8 cellular contexts compared by ENCODE assay signal in genomic region chr2:160493227-160494028, GRCh38. TPM values are rescaled to one million over a fixed set of nuclear protein-coding genes. Genes with fewer than 3 reads are reported as not detected.
DNase-seq lines count a peak whose midpoint lies in the region; ATAC-seq and TF ChIP-seq lines count a peak whose summit lies in the region.

Gene RBMS1 (minus strand): TSS chr2:160493807. CDS start chr2:160493363, 444 bp downstream.

- TF ChIP-seq POLR2A in adrenal gland (IDR thresholded peaks at IDR 0.05), result peak in 1 of 2 donors; percentile 19

- no peak for TF ChIP-seq CTCF in adrenal gland (IDR thresholded peaks at IDR 0.05)

- DNase-seq in EH (ENCODE audit: low read depth) (peak; percentile 67), SW480 (ENCODE audit: low spot score) (peak; percentile 75), adrenal gland (peak; percentile 44 to 71 (median 58)), left cardiac atrium (peak; percentile 75), pulmonary artery endothelial cell (ENCODE audit: low read depth, low spot score) (no peak), aorta (peak; percentile 69 to 87)

- H3K27me3 ChIP-seq in HUES6 (ENCODE audit: control insufficient read depth, insufficient read depth, low read length), result no peaks in the 10 kb centered on the region
- H3K27me3 ChIP-seq in adrenal gland, result no peaks in the 10 kb centered on the region
- no peaks in the 10 kb centered on the region for H3K27me3 ChIP-seq in aorta (ENCODE audit: control insufficient read depth in 1 of 2, insufficient read depth in 2 of 2, low read length in 1 of 2)

- H3K9me3 ChIP-seq in HUES6 (ENCODE audit: control insufficient read depth, insufficient read depth, low read depth, low read length) (no peaks in the 10 kb centered on the region), adrenal gland (replicated peaks in 1 of 3) (no peaks in the 10 kb centered on the region), aorta (ENCODE audit: control insufficient read depth, low read length) (no peaks in the 10 kb centered on the region)

- ATAC-seq in left cardiac atrium (peak; percentile 72 to 82), aorta (ENCODE audit: low FRiP score) (peak; percentile 73), HG03175 (IDR thresholded peaks at IDR 0.05; ENCODE audit: unreplicated experiment) (no peak)

- H3K9ac ChIP-seq in HUES6 (ENCODE audit: low read length), result peak within 1 kb of the TSS; percentile 78

- WGBS in adrenal gland, 4 donors, result 0 to 1% (median 1%) methylated on average over 29 to 65 of the region's 66 CpGs
- WGBS in aorta, 2 donors, result 1% methylated on average over 50 to 66 of the region's 66 CpGs

- no peaks in the 10 kb centered on the region for H3K36me3 ChIP-seq in HUES6 (ENCODE audit: control insufficient read depth, insufficient read depth, low read length)
- no peaks in the 10 kb centered on the region for H3K36me3 ChIP-seq in adrenal gland (replicated peaks in 1 of 2)
- H3K36me3 ChIP-seq in aorta (ENCODE audit: control insufficient read depth in 1 of 2, insufficient read depth in 2 of 2, low read length in 1 of 2), result no peaks in the 10 kb centered on the region

- H3K4me3 ChIP-seq in HUES6 (ENCODE audit: low read depth, low read length) (peak within 1 kb of the TSS; percentile 89), adrenal gland (peak within 1 kb of the TSS; percentile 43 to 99 (median 81)), aorta (ENCODE audit: low read length in 2 of 2) (peak within 1 kb of the TSS; percentile 44 to 75)

- intact Hi-C loops in adrenal gland (cut with DNase I) (no loop called here), left cardiac atrium (cut with DNase I) (loop anchor here (5.0 to 10.0 kb wide), 2 partner anchors 61 to 169 kb away; no protein-coding TSS in a partner anchor), aorta (cut with DNase I) (loop anchor here (1.0 to 10.0 kb wide), 6 partner anchors 59 to 471 kb away; no protein-coding TSS in a partner anchor)

- H3K27ac ChIP-seq in HUES6 (ENCODE audit: low read depth, low read length) (peak within 1 kb of the TSS; percentile 85), adrenal gland (peak within 1 kb of the TSS; percentile 59 to 95 (median 91)), aorta (ENCODE audit: low read depth in 1 of 2, low read length in 2 of 2) (peak within 1 kb of the TSS; percentile 72 to 82)

- H3K4me1 ChIP-seq in HUES6 (ENCODE audit: control insufficient read depth, insufficient read depth, low read length) (peaks cover 24% of the 10 kb centered on the region), adrenal gland (replicated peaks in 1 of 2) (peaks cover 11 to 25% of the 10 kb centered on the region in 2 donors), aorta (ENCODE audit: control insufficient read depth in 1 of 2, insufficient read depth in 2 of 2, low read length in 2 of 2) (peaks cover 0 to 2% of the 10 kb centered on the region in 2 donors)

RNA-seq across cellular contexts. Expression of gene RBMS1, which starts in this region (rescaled TPM):
- total RNA-seq in adrenal gland (10 to 100 TPM; 24.2 to 62.1 (median 45.2) TPM), left cardiac atrium (10 to 100 TPM; 56.8 to 74.8 TPM), pulmonary artery endothelial cell (76.3 and 88.4 TPM in 2 replicates), aorta (100 to 1,000 TPM; 119 to 146 TPM)
- polyA plus RNA-seq in adrenal gland (10 to 100 TPM; 26.4 to 54.7 (median 29.9) TPM), aorta (10 to 100 TPM; 32.8 to 79.8 TPM)

Comparison
In these comparisons a context has a peak if more than half of its experiments do, and no peak if none do; other contexts are left out.
1. intact Hi-C loops: an anchor here in left cardiac atrium (5.0 to 10.0 kb wide) and aorta (1.0 to 10.0 kb wide); none called in adrenal gland.